14 cellular contexts compared by ENCODE assay signal in the genomic region with DNA sequence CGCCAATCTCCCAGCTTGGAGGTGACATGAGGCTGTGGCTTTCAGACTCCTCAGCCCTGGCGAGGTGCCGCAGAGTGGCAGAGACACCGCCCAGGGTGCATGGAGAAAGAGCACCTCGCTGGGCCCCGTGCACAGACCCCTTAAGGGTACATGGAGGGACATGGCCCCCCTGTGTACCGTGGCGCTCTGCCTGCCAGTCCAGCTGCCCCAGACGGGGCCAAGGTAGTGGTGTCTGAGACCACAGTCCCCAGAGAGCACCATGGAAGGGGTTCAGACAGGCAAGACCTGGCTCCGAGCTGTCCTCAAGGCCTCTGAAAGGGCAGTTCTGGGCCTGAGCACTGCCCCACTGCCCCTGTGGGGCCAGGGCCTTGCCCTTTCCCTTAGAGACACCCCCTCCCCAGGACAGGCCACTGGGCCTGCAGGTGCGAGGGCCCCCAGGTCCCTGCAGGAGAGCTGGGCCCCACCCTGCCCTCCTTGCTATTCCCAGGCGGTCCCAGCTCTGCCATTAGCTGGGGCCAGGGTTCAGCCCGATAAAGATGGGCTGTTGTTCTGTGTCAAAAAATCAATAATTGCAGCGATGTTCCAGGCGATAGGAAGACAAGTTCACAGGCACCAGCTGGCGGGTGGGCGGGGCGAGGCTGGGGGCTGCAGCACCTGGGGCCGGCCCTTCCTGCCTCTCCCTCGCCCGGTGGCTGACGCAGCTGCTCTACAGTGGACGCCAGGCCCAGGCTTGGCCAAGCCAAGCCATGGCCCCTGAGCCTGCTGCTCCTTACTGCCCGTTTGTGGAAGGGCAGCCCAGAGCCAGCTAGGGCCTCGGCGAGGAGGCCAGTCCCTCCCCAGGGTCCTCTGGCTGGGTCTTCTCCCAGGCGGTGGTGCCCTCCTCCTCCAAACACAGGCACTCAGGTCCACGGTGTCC. TPM values are rescaled to one million over a fixed set of nuclear protein-coding genes. Genes with fewer than 3 reads are reported as not detected.
DNase-seq lines count a peak whose midpoint lies in the region; ATAC-seq, FAIRE-seq and TF ChIP-seq lines count a peak whose summit lies in the region.
"Had no signal": no experiment of that assay in that cellular context is flagged by ENCODE, and none has a peak within 500 bp of the region (broad histone marks: within the 10 kb centered on the region; RNA-seq: fewer than 3 reads in every experiment).

No MANE protein-coding gene starts in this region.

- H3K36me3 ChIP-seq in duodenal mucosa (ENCODE audit: control insufficient read depth in 1 of 2, insufficient read depth in 2 of 2, low read length in 2 of 2): peaks cover 0 to 15% of the 10 kb centered on the region in 2 donors

- no peaks in the 10 kb centered on the region for H3K9me3 Mint-ChIP-seq in activated naive CD4-positive, alpha-beta T cell treated with anti-CD3 and anti-CD28 coated beads, Interleukin-2, amount 50 U/mL, for 72 hours
- H3K9me3 Mint-ChIP-seq: activated CD4-positive, alpha-beta memory T cell treated with anti-CD3 and anti-CD28 coated beads, Interleukin-2, amount 10 ng/mL, durations not matched to agents 7 days and 5 days; activated T-helper 2 cell treated with anti-CD3 and anti-CD28 coated beads, Interferon-gamma antibody, Interleukin-2, Interleukin-4, amounts not matched to agents 10 μg/mL and 5 μg/mL and 100 μg/mL, durations not matched to agents 14 hours and 24 hours and 36 hours had no signal

- peak overlapping the region in 1 of 2 donors; percentile 35 for H3K4me3 ChIP-seq in duodenal mucosa (ENCODE audit: low read depth in 1 of 2, low read length in 2 of 2)
- H3K4me3 ChIP-seq: GM12878 had no signal

- TF ChIP-seq POLR2A in GM12892 (IDR thresholded peaks at IDR 0.05; ENCODE audit: low read depth, low read length): no peak

- no peaks in the 10 kb centered on the region for H3K27me3 ChIP-seq in duodenal mucosa (ENCODE audit: control insufficient read depth in 1 of 2, insufficient read depth in 2 of 2, low read length in 2 of 2)

- H3K9me3 ChIP-seq in duodenal mucosa (ENCODE audit: control insufficient read depth in 1 of 2, low read length in 2 of 2): no peaks in the 10 kb centered on the region

- H3K27ac ChIP-seq in duodenal mucosa (ENCODE audit: low read depth, low read length): peak overlapping the region; percentile 94
- H3K27ac ChIP-seq: KMS-11 had no signal

- no peak for ATAC-seq in activated naive CD4-positive, alpha-beta T cell treated with anti-CD3 and anti-CD28 coated beads, Interleukin-2, amount 50 U/mL, for 72 hours
- no peak for ATAC-seq in activated CD4-positive, CD25-positive, alpha-beta regulatory T cell treated with anti-CD3 and anti-CD28 coated beads, Interleukin-2, amount 50 U/mL, for 24 hours
- no peak for ATAC-seq in GM19463 (IDR thresholded peaks at IDR 0.05; ENCODE audit: unreplicated experiment)

- FAIRE-seq in GM12892 (lab: Jason Lieb, UNC): no peak
- FAIRE-seq: GM12878 had no signal

- H3K27ac Mint-ChIP-seq in activated naive CD4-positive, alpha-beta T cell treated with anti-CD3 and anti-CD28 coated beads, Interleukin-2, amount 50 U/mL, for 72 hours: peak overlapping the region; percentile 27 to 55
- H3K27ac Mint-ChIP-seq: activated CD4-positive, alpha-beta memory T cell treated with anti-CD3 and anti-CD28 coated beads, Interleukin-2, amount 10 ng/mL, durations not matched to agents 7 days and 5 days; activated T-helper 2 cell treated with anti-CD3 and anti-CD28 coated beads, Interferon-gamma antibody, Interleukin-2, Interleukin-4, amounts not matched to agents 10 μg/mL and 5 μg/mL and 100 μg/mL, durations not matched to agents 14 hours and 24 hours and 36 hours had no signal

- peaks cover 49 to 62% of the 10 kb centered on the region in 2 donors for H3K4me1 ChIP-seq in duodenal mucosa (ENCODE audit: control insufficient read depth in 1 of 2, insufficient read depth in 2 of 2, low read length in 2 of 2)

- no peak for DNase-seq in activated naive CD4-positive, alpha-beta T cell treated with anti-CD3 and anti-CD28 coated beads, Interleukin-2, amount 50 U/mL, for 72 hours (ENCODE audit: low spot score in 2 of 2)
- no peak for DNase-seq in activated naive CD4-positive, alpha-beta T cell treated with anti-CD3 and anti-CD28 coated beads, Interleukin-2, amount 50 U/mL, for 16 hours
- DNase-seq in NCI-H524 treated with DMSO at 0.1 percent for 48 hours (lab: John Stamatoyannopoulos, UW) (peak; percentile 19), retina (peak; percentile 73), GM12892 (ENCODE audit: insufficient read length) (no peak)
- DNase-seq: foreskin melanocyte, NCI-H2029 treated with DMSO at 0.1 percent for 48 hours had no signal

- H3K36me3 Mint-ChIP-seq in activated naive CD4-positive, alpha-beta T cell treated with anti-CD3 and anti-CD28 coated beads, Interleukin-2, amount 50 U/mL, for 72 hours: no peaks in the 10 kb centered on the region

- H3K9ac ChIP-seq in duodenal mucosa (ENCODE audit: low read depth in 1 of 2, low read length in 2 of 2): peak overlapping the region; percentile 55 to 60
- H3K9ac ChIP-seq: KMS-11 had no signal

RNA-seq across cellular contexts. Expression of a gene that starts 51.7 kb away (rescaled TPM):
- 10 to 100 TPM; 15.5 to 25.1 TPM for total RNA-seq in activated naive CD4-positive, alpha-beta T cell treated with anti-CD3 and anti-CD28 coated beads, Interleukin-2, amount 50 U/mL, for 72 hours
- polyA plus RNA-seq in GM12892 (2012; ENCODE audit: missing spikeins): 0.25 TPM

Comparison
In these comparisons a context has a peak if more than half of its experiments do, and no peak if none do; other contexts are left out.
1. DNase-seq: peak in NCI-H524 treated with DMSO at 0.1 percent for 48 hours (single experiment) and retina (single experiment); none in activated naive CD4-positive, alpha-beta T cell treated with anti-CD3 and anti-CD28 coated beads, Interleukin-2, amount 50 U/mL, for 72 hours (0 of 2), activated naive CD4-positive, alpha-beta T cell treated with anti-CD3 and anti-CD28 coated beads, Interleukin-2, amount 50 U/mL, for 16 hours (single experiment) and GM12892 (single experiment).